8 cellular contexts compared by ENCODE assay signal in the genomic region with DNA sequence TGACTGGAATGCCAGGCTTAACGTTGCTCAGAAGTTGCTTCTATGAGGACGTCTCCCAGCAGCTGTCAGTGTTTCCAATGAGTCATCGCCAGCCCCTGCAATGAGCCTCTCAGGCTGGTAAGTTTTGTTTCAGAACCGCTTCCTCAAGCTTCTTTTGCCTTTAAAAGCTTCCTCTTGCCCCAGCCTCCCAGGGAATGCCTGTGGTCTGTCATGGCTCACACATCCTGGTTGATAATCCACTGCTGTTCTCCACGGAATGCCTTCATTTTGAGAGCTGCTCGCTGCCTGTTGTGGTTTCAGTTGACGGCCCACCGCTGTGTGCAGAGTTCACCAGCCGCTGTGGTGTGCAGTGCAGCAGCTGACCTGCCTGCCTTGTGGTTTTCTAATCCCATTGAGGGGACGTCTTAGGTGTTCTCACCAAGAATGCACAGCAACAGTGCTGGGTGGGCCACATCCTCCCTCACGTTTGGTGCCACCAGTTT.
DNase-seq lines count a peak whose midpoint lies in the region; ATAC-seq and TF ChIP-seq lines count a peak whose summit lies in the region.

No MANE protein-coding gene starts in this region.

- H3K4me1 Mint-ChIP-seq in CD4-positive, CD25-positive, alpha-beta regulatory T cell: peaks cover 9 to 26% (median 15%) of the 10 kb centered on the region in 4 donors
- H3K4me1 Mint-ChIP-seq in T-helper 17 cell: peaks cover 17% of the 10 kb centered on the region

- H3K9me3 ChIP-seq in CD4-positive, CD25-positive, alpha-beta regulatory T cell (ENCODE audit: control insufficient read depth in 2 of 2, low read length in 2 of 2): no peaks in the 10 kb centered on the region
- no peaks in the 10 kb centered on the region for H3K9me3 ChIP-seq in T-helper 17 cell (ENCODE audit: control insufficient read depth, low read length, poor library complexity, severe bottlenecking)

- peak overlapping the region; percentile 11 to 88 (median 79) for H3K4me3 Mint-ChIP-seq in CD4-positive, CD25-positive, alpha-beta regulatory T cell
- H3K4me3 Mint-ChIP-seq in T-helper 17 cell: peak overlapping the region; percentile 82

- H3K4me3 ChIP-seq in CD4-positive, CD25-positive, alpha-beta regulatory T cell (ENCODE audit: low read depth, low read length): peak overlapping the region; percentile 56
- no peak overlapping the region for H3K4me3 ChIP-seq in astrocyte of the spinal cord (ENCODE audit: low read depth, low read length)

- peaks cover 13% of the 10 kb centered on the region for H3K36me3 Mint-ChIP-seq in CD4-positive, CD25-positive, alpha-beta regulatory T cell
- H3K36me3 Mint-ChIP-seq in T-helper 17 cell (ENCODE audit: low read depth): no peaks in the 10 kb centered on the region

- ATAC-seq in CD4-positive, CD25-positive, alpha-beta regulatory T cell (ENCODE audit: low read depth in 2 of 2): peak; percentile 68 to 75
- peak; percentile 84 for ATAC-seq in GM19463 (IDR thresholded peaks at IDR 0.05; ENCODE audit: unreplicated experiment)
- peak; percentile 79 for ATAC-seq in HG03521 (IDR thresholded peaks at IDR 0.05; ENCODE audit: unreplicated experiment)
- peak; percentile 82 for ATAC-seq in T-helper 17 cell
- ATAC-seq in GM18519 (IDR thresholded peaks at IDR 0.05; ENCODE audit: low FRiP score, unreplicated experiment): no peak

- in situ Hi-C loops in astrocyte of the spinal cord (cut with HindIII; ENCODE audit: low sequenced_read_pairs): no loop called here

- no peak for TF ChIP-seq CTCF in astrocyte of the spinal cord (IDR thresholded peaks at IDR 0.05; ENCODE audit: low read depth, low read length)

- H3K36me3 ChIP-seq in CD4-positive, CD25-positive, alpha-beta regulatory T cell (ENCODE audit: control insufficient read depth, insufficient read depth, low read length): no peaks in the 10 kb centered on the region

- peak overlapping the region in 2 of 3 donors; percentile 83 to 91 for H3K27ac Mint-ChIP-seq in CD4-positive, CD25-positive, alpha-beta regulatory T cell
- peak overlapping the region; percentile 81 for H3K27ac Mint-ChIP-seq in T-helper 17 cell

- no peak overlapping the region for H3K27ac ChIP-seq in CD4-positive, CD25-positive, alpha-beta regulatory T cell (ENCODE audit: insufficient read depth, low read length, poor library complexity, severe bottlenecking)

- H3K9me3 Mint-ChIP-seq in CD4-positive, CD25-positive, alpha-beta regulatory T cell: peaks cover 0 to 2% (median 0%) of the 10 kb centered on the region in 7 donors

- peaks cover 11% of the 10 kb centered on the region for H3K4me1 ChIP-seq in CD4-positive, CD25-positive, alpha-beta regulatory T cell (ENCODE audit: control insufficient read depth, insufficient read depth, low read length, poor library complexity, severe bottlenecking)

- no peaks in the 10 kb centered on the region for H3K27me3 ChIP-seq in CD4-positive, CD25-positive, alpha-beta regulatory T cell (ENCODE audit: control insufficient read depth, insufficient read depth, low read length)

- H3K27me3 Mint-ChIP-seq in CD4-positive, CD25-positive, alpha-beta regulatory T cell: no peaks in the 10 kb centered on the region
- H3K27me3 Mint-ChIP-seq in T-helper 17 cell: no peaks in the 10 kb centered on the region

- DNase-seq in CD4-positive, CD25-positive, alpha-beta regulatory T cell: peak in 2 of 3 donors; percentile 19 to 35
- DNase-seq in T-helper 17 cell: no peak
- peak; percentile 98 for DNase-seq in astrocyte of the spinal cord (ENCODE audit: low read depth, low spot score)
- peak; percentile 98 for DNase-seq in kidney tubule cell (ENCODE audit: low spot score)
- peak; percentile 61 to 88 for DNase-seq in stimulated activated CD4-positive, alpha-beta T cell treated with anti-CD3 and anti-CD28 coated beads, Interleukin-4, amount 100 ng/mL, for 4 hours

Comparison
In these comparisons a context has a peak if more than half of its experiments do, and no peak if none do; other contexts are left out.
1. DNase-seq: peak in CD4-positive, CD25-positive, alpha-beta regulatory T cell (2 of 3), astrocyte of the spinal cord (single experiment), kidney tubule cell (single experiment) and stimulated activated CD4-positive, alpha-beta T cell treated with anti-CD3 and anti-CD28 coated beads, Interleukin-4, amount 100 ng/mL, for 4 hours (2 of 2); none in T-helper 17 cell (0 of 3).